ENCODE assay signal across 1 cellular context in the genomic region with DNA sequence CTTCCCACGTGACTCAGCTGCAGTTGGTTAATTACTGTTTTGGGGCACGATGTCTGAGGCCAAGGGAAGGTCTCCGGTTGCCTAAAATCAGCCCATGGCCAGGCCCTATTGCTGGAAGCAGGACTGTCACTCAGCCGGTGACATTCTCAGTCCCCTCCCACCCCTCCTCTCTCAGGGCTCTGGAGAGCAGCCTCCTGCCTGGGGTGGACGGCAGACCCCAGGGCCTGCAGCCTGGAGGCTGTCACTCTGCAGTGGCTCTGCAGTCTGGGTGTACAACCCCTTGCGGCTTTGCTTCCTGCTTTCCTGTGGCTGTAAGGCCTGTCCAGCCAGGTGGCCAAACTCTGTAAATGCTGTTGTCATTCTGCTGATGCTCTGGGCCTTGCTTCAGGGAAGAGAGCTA.
TF ChIP-seq lines count a peak whose summit lies in the region.

No MANE protein-coding gene starts in this region.

TF ChIP-seq in H1, 55 proteins besides CTCF, POLR2A, EP300 and RAD21:
- TF ChIP-seq, protein P1, sequence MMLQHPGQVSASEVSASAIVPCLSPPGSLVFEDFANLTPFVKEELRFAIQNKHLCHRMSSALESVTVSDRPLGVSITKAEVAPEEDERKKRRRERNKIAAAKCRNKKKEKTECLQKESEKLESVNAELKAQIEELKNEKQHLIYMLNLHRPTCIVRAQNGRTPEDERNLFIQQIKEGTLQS (IDR thresholded peaks at IDR 0.05; ENCODE audit: insufficient read depth, low read depth, low read length) = no peak
- TF ChIP-seq, protein P2, sequence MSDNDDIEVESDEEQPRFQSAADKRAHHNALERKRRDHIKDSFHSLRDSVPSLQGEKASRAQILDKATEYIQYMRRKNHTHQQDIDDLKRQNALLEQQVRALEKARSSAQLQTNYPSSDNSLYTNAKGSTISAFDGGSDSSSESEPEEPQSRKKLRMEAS (IDR thresholded peaks at IDR 0.05) = 0 out of 2 replicates have a peak, but pooled peaks have one; percentile 11
- TF ChIP-seq, protein P3, sequence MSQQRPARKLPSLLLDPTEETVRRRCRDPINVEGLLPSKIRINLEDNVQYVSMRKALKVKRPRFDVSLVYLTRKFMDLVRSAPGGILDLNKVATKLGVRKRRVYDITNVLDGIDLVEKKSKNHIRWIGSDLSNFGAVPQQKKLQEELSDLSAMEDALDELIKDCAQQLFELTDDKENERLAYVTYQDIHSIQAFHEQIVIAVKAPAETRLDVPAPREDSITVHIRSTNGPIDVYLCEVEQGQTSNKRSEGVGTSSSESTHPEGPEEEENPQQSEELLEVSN (IDR thresholded peaks at IDR 0.05) = no peak
- TF ChIP-seq RBBP5 (IDR thresholded peaks at IDR 0.05; ENCODE audit: borderline replicate concordance, low read depth, low read length) (no peak), SRF (IDR thresholded peaks at IDR 0.05; ENCODE audit: low read depth, low read length) (no peak), POLR2AphosphoS5 (IDR thresholded peaks at IDR 0.05; ENCODE audit: low read depth, low read length) (no peak), JUN (IDR thresholded peaks at IDR 0.05; ENCODE audit: low read depth, low read length) (no peak), SP2 (IDR thresholded peaks at IDR 0.05; ENCODE audit: low read length) (no peak), SIX5 (IDR thresholded peaks at IDR 0.05; ENCODE audit: low read depth, low read length) (no peak), CEBPB (IDR thresholded peaks at IDR 0.05; ENCODE audit: low read depth, low read length) (no peak), SIN3A (conservative IDR thresholded peaks at IDR 0.05 in 1 of 2, IDR thresholded peaks at IDR 0.05 in 1 of 2; ENCODE audit: low read depth in 1 of 2, low read length in 2 of 2) (no peak), ASH2L (IDR thresholded peaks at IDR 0.05; ENCODE audit: low read length) (no peak), POU5F1 (IDR thresholded peaks at IDR 0.05; ENCODE audit: low read depth, low read length) (no peak), GABPA (IDR thresholded peaks at IDR 0.05; ENCODE audit: borderline replicate concordance, insufficient read depth, low read length) (no peak)
- TF ChIP-seq, protein P4, sequence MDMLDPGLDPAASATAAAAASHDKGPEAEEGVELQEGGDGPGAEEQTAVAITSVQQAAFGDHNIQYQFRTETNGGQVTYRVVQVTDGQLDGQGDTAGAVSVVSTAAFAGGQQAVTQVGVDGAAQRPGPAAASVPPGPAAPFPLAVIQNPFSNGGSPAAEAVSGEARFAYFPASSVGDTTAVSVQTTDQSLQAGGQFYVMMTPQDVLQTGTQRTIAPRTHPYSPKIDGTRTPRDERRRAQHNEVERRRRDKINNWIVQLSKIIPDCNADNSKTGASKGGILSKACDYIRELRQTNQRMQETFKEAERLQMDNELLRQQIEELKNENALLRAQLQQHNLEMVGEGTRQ (IDR thresholded peaks at IDR 0.05; ENCODE audit: low read length) = 0 out of 2 replicates have a peak, but pooled peaks have one; percentile 2
